Comparison of ENCODE assay signal across 6 cellular contexts in genomic region chr22:41870081-41870480, GRCh38. TPM values are rescaled to one million over a fixed set of nuclear protein-coding genes. Genes with fewer than 3 reads are reported as not detected.
"Had no signal": no experiment of that assay in that cellular context is flagged by ENCODE, and none has a peak within 500 bp of the region (broad histone marks: within the 10 kb centered on the region; RNA-seq: fewer than 3 reads in every experiment).

No MANE protein-coding gene starts in this region.

RNA-seq across cellular contexts. Expression of gene SHISA8, which starts 44.8 kb away (rescaled TPM):
- total RNA-seq: LHCN-M2, MCF 10A, NCI-H460, RPMI7951, SJCRH30, SK-MEL-5 had no signal

RNA-seq across cellular contexts. Expression of gene TNFRSF13C, which starts 56.5 kb away (rescaled TPM):
- total RNA-seq: RPMI7951 had no signal
